11 cellular contexts compared by ENCODE assay signal in genomic region chr11:122690292-122690691, GRCh38. TPM values are rescaled to one million over a fixed set of nuclear protein-coding genes. Genes with fewer than 3 reads are reported as not detected.
DNase-seq lines count a peak whose midpoint lies in the region; ATAC-seq and TF ChIP-seq lines count a peak whose summit lies in the region.
"Had no signal": no experiment of that assay in that cellular context is flagged by ENCODE, and none has a peak within 500 bp of the region (broad histone marks: within the 10 kb centered on the region; RNA-seq: fewer than 3 reads in every experiment).

No MANE protein-coding gene starts in this region.

- H3K27ac ChIP-seq in OCI-LY3 (ENCODE audit: low read length) (peak overlapping the region; percentile 37), lower lobe of right lung (peak overlapping the region; percentile 68), stomach (peak overlapping the region in 4 of 5 donors; percentile 49 to 74 (median 72))

- H3K79me2 ChIP-seq in OCI-LY3 (ENCODE audit: low read length), result no peaks in the 10 kb centered on the region

- no peak for DNase-seq in activated T-cell treated with anti-CD3 and anti-CD28 coated beads, Interleukin-2, amount 50 U/mL, for 4 hours
- DNase-seq in activated T-cell treated with anti-CD3 and anti-CD28 coated beads, Interleukin-2, amount 50 U/mL, for 1 hour, result no peak
- DNase-seq in lower lobe of right lung (no peak), stomach (no peak), NCI-H69 (lab: John Stamatoyannopoulos, UW) (no peak), DMS53 (lab: John Stamatoyannopoulos, UW) (no peak)
- DNase-seq: activated CD4-positive, alpha-beta T cell treated with anti-CD3 and anti-CD28 coated beads, Interleukin-2, amount 50 U/mL, for 48 hours; MV-4-11; NCI-H510A had no signal

- WGBS in stomach, 5 donors, result 76 to 93% (median 90%) methylated on average over 3 of the region's 3 CpGs

- 0 out of 2 replicates have a peak overlapping the region, but pooled peaks have one; percentile 15 for H2AFZ ChIP-seq in OCI-LY3 (ENCODE audit: low read depth, low read length)

- no peaks in the 10 kb centered on the region for H4K20me1 ChIP-seq in OCI-LY3 (ENCODE audit: insufficient read depth, low read length)

- H3K36me3 Mint-ChIP-seq in activated T-cell treated with anti-CD3 and anti-CD28 coated beads, Interleukin-2, amount 50 U/mL, for 4 hours (ENCODE audit: insufficient read depth), result peaks cover 1% of the 10 kb centered on the region

- H3K9me3 ChIP-seq in OCI-LY3 (ENCODE audit: insufficient read depth, low read length), result no peaks in the 10 kb centered on the region
- H3K9me3 ChIP-seq in lower lobe of right lung, result no peaks in the 10 kb centered on the region
- H3K9me3 ChIP-seq in stomach, result no peaks in the 10 kb centered on the region

- peak overlapping the region; percentile 31 for H3K9ac ChIP-seq in OCI-LY3 (ENCODE audit: low read length)

- TF ChIP-seq POLR2A in stomach (IDR thresholded peaks at IDR 0.05), result no peak

- TF ChIP-seq CTCF in OCI-LY3 (IDR thresholded peaks at IDR 0.05; ENCODE audit: low read depth, low read length), result no peak
- no peak for TF ChIP-seq CTCF in lower lobe of right lung (IDR thresholded peaks at IDR 0.05)
- TF ChIP-seq CTCF in stomach (IDR thresholded peaks at IDR 0.05), result no peak

- peaks cover 18% of the 10 kb centered on the region for H3K27me3 ChIP-seq in OCI-LY3 (ENCODE audit: low read depth, low read length)
- H3K27me3 ChIP-seq in lower lobe of right lung (ENCODE audit: low read depth), result no peaks in the 10 kb centered on the region
- H3K27me3 ChIP-seq in stomach, result no peaks in the 10 kb centered on the region

- ATAC-seq in activated T-cell treated with anti-CD3 and anti-CD28 coated beads, Interleukin-2, amount 50 U/mL, for 4 hours, result peak; percentile 33 to 39
- ATAC-seq in lower lobe of right lung (no peak), HG03439 (IDR thresholded peaks at IDR 0.05; ENCODE audit: unreplicated experiment) (no peak)

- H3K4me1 ChIP-seq in OCI-LY3 (ENCODE audit: low read length) (peaks cover 21% of the 10 kb centered on the region), lower lobe of right lung (peaks cover 12% of the 10 kb centered on the region), stomach (peaks cover 0 to 25% (median 13%) of the 10 kb centered on the region in 4 donors)

- H3K4me1 Mint-ChIP-seq in activated T-cell treated with anti-CD3 and anti-CD28 coated beads, Interleukin-2, amount 50 U/mL, for 4 hours (ENCODE audit: low read depth), result peaks cover 74% of the 10 kb centered on the region

- H3K27me3 Mint-ChIP-seq in activated T-cell treated with anti-CD3 and anti-CD28 coated beads, Interleukin-2, amount 50 U/mL, for 4 hours (ENCODE audit: low read depth), result no peaks in the 10 kb centered on the region

- H3K9me3 Mint-ChIP-seq in activated T-cell treated with anti-CD3 and anti-CD28 coated beads, Interleukin-2, amount 50 U/mL, for 4 hours, result no peaks in the 10 kb centered on the region

- peak overlapping the region; percentile 71 for H3K4me3 Mint-ChIP-seq in activated T-cell treated with anti-CD3 and anti-CD28 coated beads, Interleukin-2, amount 50 U/mL, for 4 hours

- intact Hi-C loops in lower lobe of right lung (cut with DNase I) (no loop called here), stomach (cut with DNase I; ENCODE audit: low total_unique reads) (no loop called here)

- H3K4me3 ChIP-seq in OCI-LY3 (ENCODE audit: low read length) (peak overlapping the region; percentile 70), lower lobe of right lung (no peak overlapping the region), stomach (no peak overlapping the region)

- TF ChIP-seq EP300 in stomach (IDR thresholded peaks at IDR 0.05), result no peak

- no peaks in the 10 kb centered on the region for H3K36me3 ChIP-seq in OCI-LY3 (replicated peaks; ENCODE audit: low read depth, low read length)
- no peaks in the 10 kb centered on the region for H3K36me3 ChIP-seq in lower lobe of right lung
- H3K36me3 ChIP-seq in stomach, result no peaks in the 10 kb centered on the region

- peak overlapping the region; percentile 88 for H3K4me2 ChIP-seq in OCI-LY3 (ENCODE audit: low read length)

RNA-seq across cellular contexts. Expression of gene UBASH3B, which starts 34.8 kb away (rescaled TPM):
- 10 to 100 TPM; 37.6 to 53.3 (median 39.9) TPM for total RNA-seq in activated T-cell treated with anti-CD3 and anti-CD28 coated beads, Interleukin-2, amount 50 U/mL, for 4 hours
- 64.7 TPM for total RNA-seq in lower lobe of right lung
- 10 to 100 TPM in 2 of 5 donors, 1 to 10 TPM in 3; 2.9 to 60.5 (median 9.4) TPM for total RNA-seq in stomach
- 1 to 10 TPM in 2 of 3 donors, under 1 TPM in 1; 0.58 to 2.3 (median 1.8) TPM for polyA plus RNA-seq in stomach

Comparison
In these comparisons a context has a peak if more than half of its experiments do, and no peak if none do; other contexts are left out.
1. ATAC-seq: peak in activated T-cell treated with anti-CD3 and anti-CD28 coated beads, Interleukin-2, amount 50 U/mL, for 4 hours (2 of 2); none in lower lobe of right lung (0 of 2) and HG03439 (single experiment).
2. Peak in every context shown above with its lines, with median percentiles within 50 percentile points of each other: H3K27ac ChIP-seq.